9 cellular contexts compared by ENCODE assay signal in the genomic region with DNA sequence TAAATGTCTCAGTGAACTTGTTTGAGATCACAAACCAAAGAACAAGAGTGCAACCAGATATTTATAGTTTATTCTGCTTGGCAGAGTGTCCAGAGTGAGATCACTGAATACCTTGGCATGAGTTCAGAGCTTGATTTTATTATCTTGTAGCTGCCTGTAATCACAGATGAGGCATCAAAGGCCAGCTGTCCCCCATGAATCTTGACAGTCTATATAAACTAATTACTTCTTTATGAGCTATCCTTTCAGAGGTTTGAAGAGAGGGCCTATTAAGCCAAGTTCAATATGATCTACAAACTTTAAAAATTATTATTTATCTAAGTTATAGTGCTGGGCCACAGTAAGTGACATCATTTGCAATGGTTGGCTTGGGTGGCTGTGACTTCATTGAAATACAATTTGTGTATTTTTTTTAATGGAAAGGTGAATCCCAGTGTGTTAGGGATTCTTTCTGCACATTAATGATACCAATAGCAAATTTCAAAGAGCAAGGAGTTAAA.
A peak's percentile ranks its signal among the peaks of the same experiment; 100 is the strongest.
DNase-seq lines count a peak whose midpoint lies in the region; ATAC-seq and TF ChIP-seq lines count a peak whose summit lies in the region.
"Had no signal": no experiment of that assay in that cellular context is flagged by ENCODE, and none has a peak within 500 bp of the region (broad histone marks: within the 10 kb centered on the region; RNA-seq: fewer than 3 reads in every experiment).

No MANE protein-coding gene starts in this region.

- H3K4me1 Mint-ChIP-seq in H9, result no peaks in the 10 kb centered on the region

- H3K79me1 ChIP-seq in H9 (ENCODE audit: insufficient read depth, low read depth, low read length, poor library complexity, severe bottlenecking), result no peaks in the 10 kb centered on the region

- H3K27me3 ChIP-seq in colonic mucosa, result no peaks in the 10 kb centered on the region
- H3K27me3 ChIP-seq in H9 (ENCODE audit: insufficient read depth, low read length), result no peaks in the 10 kb centered on the region

- H3K14ac ChIP-seq in H9 (ENCODE audit: insufficient read depth, low read length), result no peak overlapping the region

- no peak for TF ChIP-seq CTCF in colonic mucosa (IDR thresholded peaks at IDR 0.05)
- TF ChIP-seq CTCF in H9 (conservative IDR thresholded peaks at IDR 0.05), result no peak

- H3K4me3 Mint-ChIP-seq in H9, result no peak overlapping the region

- no peak overlapping the region for H3K9ac ChIP-seq in colonic mucosa (ENCODE audit: low read depth in 2 of 2, low read length in 2 of 2)
- no peak overlapping the region for H3K9ac ChIP-seq in H9 (ENCODE audit: extremely low read depth, insufficient read length, low read length)

- no peaks in the 10 kb centered on the region for H3K9me3 ChIP-seq in colonic mucosa
- H3K9me3 ChIP-seq in H9 (ENCODE audit: control insufficient read depth, low read depth, low read length), result no peaks in the 10 kb centered on the region
- H3K9me3 ChIP-seq: lower lobe of right lung had no signal

- H2BK120ac ChIP-seq in H9 (ENCODE audit: low read depth, low read length, poor library complexity, severe bottlenecking), result no peak overlapping the region

- H3K23me2 ChIP-seq in H9 (ENCODE audit: insufficient read length, low read depth, low read length, poor library complexity, severe bottlenecking), result no peaks in the 10 kb centered on the region

- H3K27me3 Mint-ChIP-seq in H9 (ENCODE audit: low read depth), result peaks cover 2% of the 10 kb centered on the region; the same call in 1 of the 2 replicates

- H3K27ac ChIP-seq in colonic mucosa (no peak overlapping the region), H9 (ENCODE audit: insufficient read length, low read depth, low read length) (no peak overlapping the region)
- H3K27ac ChIP-seq: lower lobe of right lung had no signal

- H4K5ac ChIP-seq in H9 (ENCODE audit: insufficient read length, low read depth, low read length), result no peak overlapping the region

- H4K8ac ChIP-seq in H9 (replicated peaks; ENCODE audit: insufficient read length, low read depth, low read length), result no peak overlapping the region

- no peak overlapping the region for H2AFZ ChIP-seq in H9 (ENCODE audit: low read length)

- no peak overlapping the region for H3T11ph ChIP-seq in H9 (ENCODE audit: low read length)

- in situ Hi-C loops in Caki2 (cut with HindIII; ENCODE audit: low pct_unique_long_range_greater_than_20kb, low sequenced_read_pairs), result no loop called here

- no peak overlapping the region for H2BK5ac ChIP-seq in H9 (ENCODE audit: insufficient read length, low read length)

- no peak overlapping the region for H3K4me2 ChIP-seq in H9 (ENCODE audit: insufficient read depth, insufficient read length, low read length)

- no peaks in the 10 kb centered on the region for H3K36me3 ChIP-seq in colonic mucosa
- H3K36me3 ChIP-seq: lower lobe of right lung had no signal

- H3K4me1 ChIP-seq in colonic mucosa, result no peaks in the 10 kb centered on the region
- H3K4me1 ChIP-seq in H9 (ENCODE audit: insufficient read depth, low read length), result no peaks in the 10 kb centered on the region

- H3K9me3 Mint-ChIP-seq in H9, result no peaks in the 10 kb centered on the region

- no peak overlapping the region for H2BK20ac ChIP-seq in H9 (ENCODE audit: low read depth, low read length, poor library complexity, severe bottlenecking)

- H2AK5ac ChIP-seq in H9 (ENCODE audit: insufficient read length, low read length), result no peak overlapping the region

- H3K4ac ChIP-seq in H9 (ENCODE audit: low read depth, low read length), result no peak overlapping the region

- H3K36me3 Mint-ChIP-seq in H9 (ENCODE audit: insufficient read depth in 1 of 3, low read depth in 3 of 3), result no peaks in the 10 kb centered on the region; a peak in 2 of 7 replicates

- no peak overlapping the region for H3K23ac ChIP-seq in H9 (ENCODE audit: insufficient read length, low read depth, low read length)

- no peaks in the 10 kb centered on the region for H4K20me1 ChIP-seq in H9 (ENCODE audit: control insufficient read depth, insufficient read depth, insufficient read length)

- intact Hi-C loops in colonic mucosa (cut with DNase I), result no loop called here

- H4K91ac ChIP-seq in H9 (ENCODE audit: insufficient read length, low read depth, low read length), result no peak overlapping the region

- no peak overlapping the region for H2BK12ac ChIP-seq in H9 (ENCODE audit: insufficient read length, low read depth, low read length)

- no peak overlapping the region for H3K4me3 ChIP-seq in colonic mucosa
- H3K4me3 ChIP-seq: lower lobe of right lung had no signal

- no peaks in the 10 kb centered on the region for H3K79me2 ChIP-seq in H9 (ENCODE audit: insufficient read depth, low read length)

- H3K18ac ChIP-seq in H9 (ENCODE audit: insufficient read length, low read depth, low read length), result no peak overlapping the region

- H3K27ac Mint-ChIP-seq in H9, result no peak overlapping the region

- no peak overlapping the region for H3K56ac ChIP-seq in H9 (ENCODE audit: insufficient read length, low read depth, low read length)

- no peak overlapping the region for H2BK15ac ChIP-seq in H9 (ENCODE audit: low read depth, low read length)

- DNase-seq in Caki2 (ENCODE audit: low read depth) (peak; percentile 86), NCI-H2171 treated with DMSO at 0.1 percent for 48 hours (lab: John Stamatoyannopoulos, UW) (peak; percentile 93), colonic mucosa (peak; percentile 22), mucosa of gallbladder (ENCODE audit: low spot score) (peak; percentile 50), H9 (no peak), activated gamma-delta T cell (lab: John Stamatoyannopoulos, UW) (no peak), mesenteric fat pad (ENCODE audit: low spot score) (no peak)
- DNase-seq: lower lobe of right lung had no signal

- ATAC-seq in HG02588 (IDR thresholded peaks at IDR 0.05; ENCODE audit: unreplicated experiment), result no peak

Comparison
In these comparisons a context has a peak if more than half of its experiments do, and no peak if none do; other contexts are left out.
1. DNase-seq: peak in Caki2 (single experiment), NCI-H2171 treated with DMSO at 0.1 percent for 48 hours (single experiment), colonic mucosa (single experiment) and mucosa of gallbladder (single experiment); none in H9 (single experiment), activated gamma-delta T cell (single experiment) and mesenteric fat pad (single experiment).